In genomic region chr12:104506691-104507401, GRCh38 we compare ENCODE assay signal across 15 cellular contexts. TPM values are rescaled to one million over a fixed set of nuclear protein-coding genes. Genes with fewer than 3 reads are reported as not detected.
A peak's percentile ranks its signal among the peaks of the same experiment; 100 is the strongest.
DNase-seq lines count a peak whose midpoint lies in the region; ATAC-seq lines count a peak whose summit lies in the region.
"Had no signal": no experiment of that assay in that cellular context is flagged by ENCODE, and none has a peak within 500 bp of the region (broad histone marks: within the 10 kb centered on the region; RNA-seq: fewer than 3 reads in every experiment).

No MANE protein-coding gene starts in this region.

- H3K27me3 Mint-ChIP-seq in activated CD4-positive, alpha-beta memory T cell treated with anti-CD3 and anti-CD28 coated beads for 36 hours, result no peaks in the 10 kb centered on the region
- H3K27me3 Mint-ChIP-seq in activated T-cell treated with anti-CD3 and anti-CD28 coated beads, Interleukin-2, amount 50 U/mL, for 72 hours (ENCODE audit: low read depth), result no peaks in the 10 kb centered on the region

- ATAC-seq in activated T-cell treated with anti-CD3 and anti-CD28 coated beads, Interleukin-2, amount 50 U/mL, for 72 hours (replicated peaks in 1 of 2), result no peak

- H3K27ac Mint-ChIP-seq in activated CD4-positive, alpha-beta memory T cell treated with anti-CD3 and anti-CD28 coated beads for 36 hours, result no peak overlapping the region
- no peak overlapping the region for H3K27ac Mint-ChIP-seq in activated T-cell treated with anti-CD3 and anti-CD28 coated beads, Interleukin-2, amount 50 U/mL, for 72 hours

- peak; percentile 98 for DNase-seq in DMS79 treated with DMSO at 0.1 percent for 48 hours (lab: John Stamatoyannopoulos, UW)
- peak; percentile 62 for DNase-seq in NCI-H1694 treated with DMSO at 0.1 percent for 48 hours (lab: John Stamatoyannopoulos, UW)
- DNase-seq in NCI-H748 treated with DMSO at 0.1 percent for 48 hours (lab: John Stamatoyannopoulos, UW), result peak; percentile 77
- DNase-seq in left kidney (ENCODE audit: low read depth, low spot score), result peak; percentile 26
- DNase-seq in putamen (ENCODE audit: low spot score), result no peak
- no peak for DNase-seq in NK-92 treated with Interleukin-12 subunit alpha and Interleukin-12 subunit beta, amount 100 ng/mL, for 24 hours (lab: John Stamatoyannopoulos, UW)
- DNase-seq in activated CD4-positive, alpha-beta memory T cell treated with anti-CD3 and anti-CD28 coated beads for 36 hours, result no peak
- no peak for DNase-seq in activated T-cell treated with anti-CD3 and anti-CD28 coated beads, Interleukin-2, amount 50 U/mL, for 72 hours
- DNase-seq: activated CD4-positive, CD25-positive, alpha-beta regulatory T cell; activated T-cell treated with anti-CD3 and anti-CD28 coated beads, Interleukin-2, amount 50 U/mL, for 1 hour; amygdala; foreskin melanocyte; IMR-90; NCI-H526 had no signal

- H3K9me3 Mint-ChIP-seq in activated CD4-positive, alpha-beta memory T cell treated with anti-CD3 and anti-CD28 coated beads for 36 hours, result peaks cover 9% of the 10 kb centered on the region
- peaks cover 5 to 6% of the 10 kb centered on the region in 2 donors for H3K9me3 Mint-ChIP-seq in activated T-cell treated with anti-CD3 and anti-CD28 coated beads, Interleukin-2, amount 50 U/mL, for 72 hours

- H3K4me3 Mint-ChIP-seq in activated CD4-positive, alpha-beta memory T cell treated with anti-CD3 and anti-CD28 coated beads for 36 hours, result no peak overlapping the region
- H3K4me3 Mint-ChIP-seq in activated T-cell treated with anti-CD3 and anti-CD28 coated beads, Interleukin-2, amount 50 U/mL, for 72 hours, result no peak overlapping the region
- H3K4me3 Mint-ChIP-seq: nephron had no signal

- peaks cover 88% of the 10 kb centered on the region for H3K4me1 Mint-ChIP-seq in activated CD4-positive, alpha-beta memory T cell treated with anti-CD3 and anti-CD28 coated beads for 36 hours (ENCODE audit: low read depth)
- peaks cover 76% of the 10 kb centered on the region for H3K4me1 Mint-ChIP-seq in activated T-cell treated with anti-CD3 and anti-CD28 coated beads, Interleukin-2, amount 50 U/mL, for 72 hours (ENCODE audit: low read depth)

- POLR2A ChIA-PET in activated CD4-positive, alpha-beta memory T cell treated with anti-CD3 and anti-CD28 coated beads for 36 hours (lab: Charles Lee), result no interaction called here

- peaks cover 8% of the 10 kb centered on the region for H3K36me3 Mint-ChIP-seq in activated CD4-positive, alpha-beta memory T cell treated with anti-CD3 and anti-CD28 coated beads for 36 hours
- peaks cover 10 to 13% of the 10 kb centered on the region in 2 donors for H3K36me3 Mint-ChIP-seq in activated T-cell treated with anti-CD3 and anti-CD28 coated beads, Interleukin-2, amount 50 U/mL, for 72 hours (ENCODE audit: insufficient read depth in 2 of 2)

- CTCF ChIA-PET in activated CD4-positive, alpha-beta memory T cell treated with anti-CD3 and anti-CD28 coated beads for 36 hours (lab: Charles Lee), result no interaction called here

- intact Hi-C loops in activated CD4-positive, alpha-beta memory T cell treated with anti-CD3 and anti-CD28 coated beads for 36 hours (cut with micrococcal nuclease), result no loop called here

RNA-seq across cellular contexts. Expression of gene CHST11, which starts 50.1 kb away (rescaled TPM):
- 10 to 100 TPM; 58.3 to 59.0 TPM for total RNA-seq in activated CD4-positive, alpha-beta memory T cell treated with anti-CD3 and anti-CD28 coated beads for 36 hours
- 10 to 100 TPM; 47.2 to 57.7 TPM for total RNA-seq in activated T-cell treated with anti-CD3 and anti-CD28 coated beads, Interleukin-2, amount 50 U/mL, for 72 hours

Comparison
In these comparisons a context has a peak if more than half of its experiments do, and no peak if none do; other contexts are left out.
1. DNase-seq: peak in DMS79 treated with DMSO at 0.1 percent for 48 hours (single experiment), NCI-H1694 treated with DMSO at 0.1 percent for 48 hours (single experiment), NCI-H748 treated with DMSO at 0.1 percent for 48 hours (single experiment) and left kidney (single experiment); none in putamen (single experiment), NK-92 treated with Interleukin-12 subunit alpha and Interleukin-12 subunit beta, amount 100 ng/mL, for 24 hours (single experiment), activated CD4-positive, alpha-beta memory T cell treated with anti-CD3 and anti-CD28 coated beads for 36 hours (single experiment) and activated T-cell treated with anti-CD3 and anti-CD28 coated beads, Interleukin-2, amount 50 U/mL, for 72 hours (0 of 2).